In the genomic region with DNA sequence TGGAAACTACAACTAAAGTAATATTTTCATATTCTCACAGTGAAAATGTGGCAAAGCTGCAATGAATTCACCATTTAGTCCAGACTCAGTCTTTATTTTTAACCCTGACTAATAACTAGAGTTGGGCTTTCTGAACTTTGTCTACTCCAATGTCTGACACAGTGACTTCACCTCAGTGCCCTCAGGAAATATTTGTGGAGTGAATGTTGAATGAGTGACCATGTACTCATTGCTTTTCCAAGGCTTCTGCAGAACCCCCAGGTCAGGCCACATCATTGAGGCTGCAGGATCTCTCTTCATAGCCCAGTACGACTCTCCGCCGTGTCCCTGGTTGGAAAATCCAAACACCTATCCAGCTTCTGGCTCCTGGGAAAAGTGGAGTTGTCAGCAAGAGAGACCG, we compare ENCODE assay signal across 19 cellular contexts. TPM values are rescaled to one million over a fixed set of nuclear protein-coding genes. Genes with fewer than 3 reads are reported as not detected.
DNase-seq lines count a peak whose midpoint lies in the region; ATAC-seq, FAIRE-seq and TF ChIP-seq lines count a peak whose summit lies in the region.
"Had no signal": no experiment of that assay in that cellular context is flagged by ENCODE, and none has a peak within 500 bp of the region (broad histone marks: within the 10 kb centered on the region; RNA-seq: fewer than 3 reads in every experiment).

No MANE protein-coding gene starts in this region.

- H3K4me1 ChIP-seq in IMR-90 (ENCODE audit: control insufficient read depth, insufficient read depth, low read length) (peaks cover 12% of the 10 kb centered on the region), mesodermal cell (ENCODE audit: control insufficient read depth, insufficient read depth, low read length, poor library complexity, severe bottlenecking) (peaks cover 18% of the 10 kb centered on the region), HepG2 (ENCODE audit: insufficient read depth, low read length) (peaks cover 9% of the 10 kb centered on the region)
- H3K4me1 ChIP-seq: SJCRH30 had no signal

- H3K4me2 ChIP-seq in IMR-90 (ENCODE audit: low read depth, low read length) = peak overlapping the region; percentile 97
- no peak overlapping the region for H3K4me2 ChIP-seq in HepG2 (ENCODE audit: low read depth, low read length)

- H3K27me3 ChIP-seq in IMR-90 (ENCODE audit: control insufficient read depth, insufficient read depth, low read length) (no peaks in the 10 kb centered on the region), HepG2 (ENCODE audit: control insufficient read depth in 1 of 2, insufficient read depth in 2 of 2, low read length in 2 of 2) (no peaks in the 10 kb centered on the region; a peak in 1 of 5 replicates)
- H3K27me3 ChIP-seq: colonic mucosa, SJCRH30 had no signal

- peak overlapping the region; percentile 35; the same call in 1 of the 2 replicates for H2BK20ac ChIP-seq in IMR-90 (ENCODE audit: low read depth, low read length)

- no peak overlapping the region; the same call in 1 of the 2 replicates for H3K23ac ChIP-seq in IMR-90 (ENCODE audit: low read depth, low read length)

- H2BK120ac ChIP-seq in IMR-90 (ENCODE audit: low read depth, low read length) = peak overlapping the region; percentile 78

- peak overlapping the region; percentile 80; the same call in 1 of the 2 replicates for H3K14ac ChIP-seq in IMR-90 (replicated peaks; ENCODE audit: low read depth, low read length)

- no peaks in the 10 kb centered on the region for H3K79me2 ChIP-seq in HepG2 (ENCODE audit: insufficient read depth, low read length)

- H3K9ac ChIP-seq in IMR-90 (ENCODE audit: low read depth, low read length) (no peak overlapping the region; the same call in 1 of the 2 replicates), HepG2 (ENCODE audit: insufficient read depth, low read depth, low read length) (no peak overlapping the region)

- peaks cover 7% of the 10 kb centered on the region; the same call in 1 of the 2 replicates for H3K9me1 ChIP-seq in IMR-90 (ENCODE audit: insufficient read depth, low read length)

- ATAC-seq in IMR-90 (ENCODE audit: low read depth) (peak; percentile 58), GM21526 (IDR thresholded peaks at IDR 0.05; ENCODE audit: low FRiP score, unreplicated experiment) (no peak), HG03432 (IDR thresholded peaks at IDR 0.05; ENCODE audit: unreplicated experiment) (no peak), HepG2 (no peak)

- H3K27ac ChIP-seq in IMR-90 (ENCODE audit: insufficient read depth, low read length) (peak overlapping the region; percentile 17; the same call in 1 of the 2 replicates), mesodermal cell (ENCODE audit: low read depth, low read length, severe bottlenecking) (no peak overlapping the region), HepG2 (ENCODE audit: extremely low read length, insufficient read depth, low read length) (no peak overlapping the region)
- H3K27ac ChIP-seq: colonic mucosa, esophagus squamous epithelium, SJCRH30 had no signal

- peak overlapping the region; percentile 14 to 97 (median 48) for H3K4me3 Mint-ChIP-seq in brain
- H3K4me3 Mint-ChIP-seq in activated T-cell treated with anti-CD3 and anti-CD28 coated beads, Interleukin-2, amount 50 U/mL, for 24 hours = no peak overlapping the region

- H2BK5ac ChIP-seq in IMR-90 (ENCODE audit: low read depth, low read length, poor library complexity, severe bottlenecking) = peak overlapping the region; percentile 75

- no peak overlapping the region for H3K27ac Mint-ChIP-seq in brain
- H3K27ac Mint-ChIP-seq in activated T-cell treated with anti-CD3 and anti-CD28 coated beads, Interleukin-2, amount 50 U/mL, for 24 hours = no peak overlapping the region

- H3K36me3 ChIP-seq in IMR-90 (ENCODE audit: control insufficient read depth, insufficient read depth, low read length) (peaks cover 11% of the 10 kb centered on the region; the same call in 1 of the 2 replicates), mesodermal cell (ENCODE audit: control insufficient read depth, insufficient read depth, low read length) (peaks cover 49% of the 10 kb centered on the region), HepG2 (replicated peaks in 1 of 2; ENCODE audit: control insufficient read depth in 1 of 2, insufficient read depth in 2 of 2, low read length in 2 of 2) (no peaks in the 10 kb centered on the region)
- H3K36me3 ChIP-seq: colonic mucosa had no signal

- TF ChIP-seq POLR2A in IMR-90 (IDR thresholded peaks at IDR 0.05; ENCODE audit: low read depth, low read length) = peak; percentile 33; the same call in 1 of the 2 replicates
- TF ChIP-seq POLR2A in HepG2 (IDR thresholded peaks at IDR 0.05; ENCODE audit: insufficient read depth in 1 of 2, low read depth in 2 of 2, low read length in 2 of 2) = no peak

- dilution Hi-C loops in IMR-90 (cut with HindIII; ENCODE audit: low sequenced_read_pairs, unreplicated experiment) = no loop called here

- H3K4ac ChIP-seq in IMR-90 (ENCODE audit: low read depth, low read length) = peak overlapping the region; percentile 67

- H3K9me3 ChIP-seq in IMR-90 (ENCODE audit: control insufficient read depth, insufficient read depth, low read length) (no peaks in the 10 kb centered on the region), mesodermal cell (ENCODE audit: control insufficient read depth, low read length) (no peaks in the 10 kb centered on the region), HepG2 (ENCODE audit: low read length) (no peaks in the 10 kb centered on the region)
- H3K9me3 ChIP-seq: colonic mucosa, esophagus squamous epithelium, SJCRH30 had no signal

- DNase-seq in AG20443 (ENCODE audit: low spot score) (peak; percentile 66), IMR-90 (peak; percentile 90), HepG2 (ENCODE audit: low spot score) (no peak)
- no peak for DNase-seq in activated T-cell treated with anti-CD3 and anti-CD28 coated beads, Interleukin-2, amount 50 U/mL, for 24 hours
- DNase-seq: activated CD8-positive, alpha-beta memory T cell treated with anti-CD3 and anti-CD28 coated beads for 24 hours; activated naive CD4-positive, alpha-beta T cell treated with Interleukin-2 at 50 U/mL for 16 hours; colonic mucosa; esophagus squamous epithelium; NCI-H774; posterior cingulate gyrus; SJCRH30; stimulated activated CD4-positive, alpha-beta T cell treated with anti-CD3 and anti-CD28 coated beads, Interleukin-2, amount 100 ng/mL, for 24 hours had no signal

- no peak overlapping the region for H2BK15ac ChIP-seq in IMR-90 (ENCODE audit: low read depth, low read length)

- H3K79me1 ChIP-seq in IMR-90 (ENCODE audit: low read depth in 1 of 2, low read length in 2 of 2) = peaks cover 5 to 28% of the 10 kb centered on the region in 2 experiments; a peak in 2 of 4 replicates

- TF ChIP-seq EP300 in HepG2 (IDR thresholded peaks at IDR 0.05; ENCODE audit: low read depth in 2 of 2, low read length in 2 of 2) = no peak
- no peak for TF ChIP-seq EP300 in HepG2 (CRISPR knock-in tag; IDR thresholded peaks at IDR 0.05; ENCODE audit: borderline replicate concordance)

- H3K4me3 ChIP-seq in IMR-90 (ENCODE audit: insufficient read depth, low read depth, low read length) (no peak overlapping the region), mesodermal cell (ENCODE audit: extremely low read depth, insufficient read depth, low read length, poor library complexity, severe bottlenecking) (peak overlapping the region; percentile 90), HepG2 (replicated peaks in 1 of 3; ENCODE audit: insufficient read depth in 1 of 3, low read depth in 2 of 3, low read length in 3 of 3) (no peak overlapping the region)
- H3K4me3 ChIP-seq: SJCRH30 had no signal

- TF ChIP-seq CTCF in IMR-90 (conservative IDR thresholded peaks at IDR 0.05; ENCODE audit: low read depth, low read length) = no peak
- TF ChIP-seq CTCF in brain (conservative IDR thresholded peaks at IDR 0.05) = no peak
- TF ChIP-seq CTCF in HepG2 (CRISPR knock-in tag; IDR thresholded peaks at IDR 0.05) = no peak

- in situ Hi-C loops in IMR-90 (cut with MboI; ENCODE audit: low sequenced_read_pairs) (no loop called here), HepG2 (cut with HindIII; ENCODE audit: extremely low pct_ligation_motif_present, low pct_unique_long_range_greater_than_20kb) (no loop called here)

- peaks cover 11% of the 10 kb centered on the region for H3K27me3 Mint-ChIP-seq in brain
- H3K27me3 Mint-ChIP-seq in activated T-cell treated with anti-CD3 and anti-CD28 coated beads, Interleukin-2, amount 50 U/mL, for 24 hours = no peaks in the 10 kb centered on the region
- H3K27me3 Mint-ChIP-seq: IgD-negative memory B cell; stimulated activated memory B cell treated with anti-CD40 and anti-IgM and Interleukin-4, amounts not matched to agents 10 μg/mL and 1 μg/mL and 100 μg/mL, for 72 hours had no signal

- CTCF ChIA-PET in IMR-90 (lab: Yijun Ruan, JAX) = interaction anchor here (0.6 kb wide), 1 partner anchor 49 kb away, joined by 4 read pairs; no protein-coding TSS in a partner anchor
- CTCF ChIA-PET in HepG2 (lab: Yijun Ruan, JAX; ENCODE audit: low intra/inter-chr PET ratio, low total read pairs) = no interaction called here

- H4K5ac ChIP-seq in IMR-90 (ENCODE audit: low read depth, low read length) = no peak overlapping the region

- no peak for FAIRE-seq in HepG2 (lab: Jason Lieb, UNC)

- intact Hi-C loops in IMR-90 (cut with micrococcal nuclease) = no loop called here
- intact Hi-C loops in HepG2 (cut with micrococcal nuclease; ENCODE audit: unreplicated experiment) = no loop called here

- no peak for TF ChIP-seq RAD21 in IMR-90 (IDR thresholded peaks at IDR 0.05; ENCODE audit: low read length)
- no peak for TF ChIP-seq RAD21 in HepG2 (CRISPR knock-in tag; IDR thresholded peaks at IDR 0.05)

- no peak overlapping the region for H4K91ac ChIP-seq in IMR-90 (ENCODE audit: insufficient read depth, low read depth, low read length)

- H2AK5ac ChIP-seq in IMR-90 (ENCODE audit: low read depth, low read length) = peak overlapping the region; percentile 38; the same call in 1 of the 2 replicates

- peaks cover 45% of the 10 kb centered on the region for H3K4me1 Mint-ChIP-seq in brain
- H3K4me1 Mint-ChIP-seq in activated T-cell treated with anti-CD3 and anti-CD28 coated beads, Interleukin-2, amount 50 U/mL, for 24 hours (ENCODE audit: low read depth) = peaks cover 52% of the 10 kb centered on the region

- H2AFZ ChIP-seq in IMR-90 (replicated peaks; ENCODE audit: low read length, poor library complexity) (no peak overlapping the region), HepG2 (ENCODE audit: low read length) (no peak overlapping the region)

- H2AK9ac ChIP-seq in IMR-90 (replicated peaks; ENCODE audit: low read depth, low read length, poor library complexity) = peak overlapping the region; percentile 56

- H3K18ac ChIP-seq in IMR-90 (ENCODE audit: low read depth, low read length) = no peak overlapping the region

- 60% methylated on average over 1 of the region's 4 CpGs; no CpG with 5 or more reads in 1 of the 2 experiments for WGBS in IMR-90 (ENCODE audit: extremely low coverage in 2 of 2, insufficient read length in 1 of 2), 2 experiments
- 100% methylated on average over 3 of the region's 4 CpGs for WGBS in mesodermal cell (ENCODE audit: insufficient coverage in 2 of 2), 2 experiments
- WGBS in HepG2 (ENCODE audit: low lambda C conversion rate) = 71% methylated on average over 4 of the region's 4 CpGs

- H4K8ac ChIP-seq in IMR-90 (ENCODE audit: low read depth in 2 of 2, low read length in 2 of 2) = peak overlapping the region in 1 of 2 experiments; percentile 65; a peak in 2 of 4 replicates

- H3K36me3 Mint-ChIP-seq in brain = peaks cover 33% of the 10 kb centered on the region
- peaks cover 63% of the 10 kb centered on the region for H3K36me3 Mint-ChIP-seq in activated T-cell treated with anti-CD3 and anti-CD28 coated beads, Interleukin-2, amount 50 U/mL, for 24 hours (ENCODE audit: low read depth)

- H4K20me1 ChIP-seq in IMR-90 (ENCODE audit: insufficient read depth, low read length) (peaks cover 7% of the 10 kb centered on the region), HepG2 (ENCODE audit: insufficient read depth, low read length) (no peaks in the 10 kb centered on the region)

- H3K9me3 Mint-ChIP-seq in brain = no peaks in the 10 kb centered on the region
- peaks cover 6% of the 10 kb centered on the region for H3K9me3 Mint-ChIP-seq in activated T-cell treated with anti-CD3 and anti-CD28 coated beads, Interleukin-2, amount 50 U/mL, for 24 hours
- H3K9me3 Mint-ChIP-seq: IgD-negative memory B cell; stimulated activated memory B cell treated with anti-CD40 and anti-IgM and Interleukin-4, amounts not matched to agents 10 μg/mL and 1 μg/mL and 100 μg/mL, for 72 hours had no signal

- POLR2A ChIA-PET in IMR-90 (lab: Charles Lee; ENCODE audit: unreplicated experiment) (no interaction called here), HepG2 (lab: Yijun Ruan, JAX) (no interaction called here)

- no peak overlapping the region for H3K56ac ChIP-seq in IMR-90 (ENCODE audit: extremely low read depth, insufficient read depth, low read length)

- BruUV-seq in IMR-90 (replicated peaks; lab: Mats Ljungman, UMichigan) (no TSS peak), HepG2 (replicated peaks; lab: Mats Ljungman, UMichigan) (no TSS peak)

RNA-seq across cellular contexts. Expression of a gene that starts 1.8 kb away (rescaled TPM):
- total RNA-seq in IMR-90 (2012; rRNA removed) (6.4 and 8.4 TPM in 2 replicates), HepG2 (2016; rRNA removed; fragmentation: Illumina TruSeq; extraction: Trizol) (1.5 and 2.3 TPM in 2 replicates)
- polyA plus RNA-seq in IMR-90 (2012; rRNA removed) (3.3 and 3.6 TPM in 2 replicates), brain (ENCODE audit: insufficient read depth, low read depth, low replicate concordance) (4.9 TPM), HepG2 (2011; rRNA removed) (1.1 and 1.2 TPM in 2 replicates)
- 0.65 and 0.84 TPM in 2 replicates for polyA plus RNA-seq in IMR-90 (2012; cell fraction: cytosol; rRNA removed)
- polyA plus RNA-seq in IMR-90 (2012; cell fraction: nucleus; rRNA removed; ENCODE audit: low replicate concordance) = 4.6 and 15.9 TPM in 2 replicates
- 11.2 TPM for polyA plus RNA-seq in mesodermal cell (2013, experiment 1 of 2)
- polyA plus RNA-seq in mesodermal cell (2013, experiment 2 of 2) = 9.0 TPM
- 0.09 and 0.10 TPM in 2 replicates for total RNA-seq in HepG2 (2016; cell fraction: cytosol; rRNA removed; fragmentation: Illumina TruSeq; extraction: Trizol; ENCODE audit: low read depth)
- 2.7 and 2.8 TPM in 2 replicates for total RNA-seq in HepG2 (2016; cell fraction: insoluble cytoplasmic fraction; rRNA removed; fragmentation: Illumina TruSeq; extraction: Trizol)
- total RNA-seq in HepG2 (2016; cell fraction: membrane; rRNA removed; fragmentation: Illumina TruSeq; extraction: Trizol) = 0.65 and 1.1 TPM in 2 replicates
- 1.6 and 2.5 TPM in 2 replicates for total RNA-seq in HepG2 (2016; cell fraction: nucleus; rRNA removed; fragmentation: Illumina TruSeq; extraction: Trizol)
- 0.55 and 0.62 TPM in 2 replicates for polyA plus RNA-seq in HepG2 (2011; cell fraction: cytosol; rRNA removed)
- 2.2 and 2.5 TPM in 2 replicates for polyA plus RNA-seq in HepG2 (2011; cell fraction: nucleus; rRNA removed)
- 1.5 and 1.9 TPM in 2 replicates for polyA plus RNA-seq in HepG2 (2012)
- polyA plus RNA-seq in HepG2 (2016; cell fraction: cytosol; fragmentation: Illumina TruSeq; extraction: Trizol; ENCODE audit: low read depth) = 0.11 and 0.20 TPM in 2 replicates
- 2.0 and 2.6 TPM in 2 replicates for polyA plus RNA-seq in HepG2 (2016; cell fraction: insoluble cytoplasmic fraction; fragmentation: Illumina TruSeq; extraction: Trizol; ENCODE audit: low read depth)
- 0.32 and 0.44 TPM in 2 replicates for polyA plus RNA-seq in HepG2 (2016; cell fraction: membrane; fragmentation: Illumina TruSeq; extraction: Trizol; ENCODE audit: low read depth)
- 2.6 and 6.4 TPM in 2 replicates for polyA plus RNA-seq in HepG2 (2016; cell fraction: nucleus; fragmentation: Illumina TruSeq; extraction: Trizol; ENCODE audit: insufficient read depth, low read depth)
- polyA minus RNA-seq in HepG2 (2011; rRNA and poly(A)+ RNA removed; ENCODE audit: low replicate concordance) = 2.2 and 5.2 TPM in 2 replicates
- 1.1 and 1.6 TPM in 2 replicates for polyA minus RNA-seq in HepG2 (2011; cell fraction: cytosol; rRNA and poly(A)+ RNA removed)
- polyA minus RNA-seq in HepG2 (2011; cell fraction: nucleus; rRNA and poly(A)+ RNA removed) = 4.4 and 4.5 TPM in 2 replicates

RNA-seq across cellular contexts. Expression of a gene that starts 41.4 kb away (rescaled TPM):
- total RNA-seq in IMR-90 (2012; rRNA removed) = not detected in 2 replicates
- polyA plus RNA-seq in IMR-90 (2012; rRNA removed) = not detected in 2 replicates
- polyA plus RNA-seq in IMR-90 (2012; cell fraction: cytosol; rRNA removed) = not detected in 2 replicates
- polyA plus RNA-seq in IMR-90 (2012; cell fraction: nucleus; rRNA removed; ENCODE audit: low replicate concordance) = not detected in 2 replicates
- not detected for polyA plus RNA-seq in brain (ENCODE audit: insufficient read depth, low read depth, low replicate concordance)
- polyA plus RNA-seq in mesodermal cell (2013, experiment 1 of 2) = 0.22 TPM
- not detected for polyA plus RNA-seq in mesodermal cell (2013, experiment 2 of 2)
- not detected in 2 replicates for total RNA-seq in HepG2 (2016; rRNA removed; fragmentation: Illumina TruSeq; extraction: Trizol)
- not detected in 2 replicates for total RNA-seq in HepG2 (2016; cell fraction: cytosol; rRNA removed; fragmentation: Illumina TruSeq; extraction: Trizol; ENCODE audit: low read depth)
- not detected in 2 replicates for total RNA-seq in HepG2 (2016; cell fraction: insoluble cytoplasmic fraction; rRNA removed; fragmentation: Illumina TruSeq; extraction: Trizol)
- total RNA-seq in HepG2 (2016; cell fraction: membrane; rRNA removed; fragmentation: Illumina TruSeq; extraction: Trizol) = not detected in 2 replicates
- not detected in 2 replicates for total RNA-seq in HepG2 (2016; cell fraction: nucleus; rRNA removed; fragmentation: Illumina TruSeq; extraction: Trizol)
- not detected in 2 replicates for polyA plus RNA-seq in HepG2 (2011; rRNA removed)
- not detected in 2 replicates for polyA plus RNA-seq in HepG2 (2011; cell fraction: cytosol; rRNA removed)
- polyA plus RNA-seq in HepG2 (2011; cell fraction: nucleus; rRNA removed) = not detected in 2 replicates
- polyA plus RNA-seq in HepG2 (2012) = not detected in 2 replicates
- not detected in 2 replicates for polyA plus RNA-seq in HepG2 (2016; cell fraction: cytosol; fragmentation: Illumina TruSeq; extraction: Trizol; ENCODE audit: low read depth)
- polyA plus RNA-seq in HepG2 (2016; cell fraction: insoluble cytoplasmic fraction; fragmentation: Illumina TruSeq; extraction: Trizol; ENCODE audit: low read depth) = not detected in 2 replicates
- polyA plus RNA-seq in HepG2 (2016; cell fraction: membrane; fragmentation: Illumina TruSeq; extraction: Trizol; ENCODE audit: low read depth) = not detected in 2 replicates
- polyA plus RNA-seq in HepG2 (2016; cell fraction: nucleus; fragmentation: Illumina TruSeq; extraction: Trizol; ENCODE audit: insufficient read depth, low read depth) = not detected in 2 replicates
- polyA minus RNA-seq in HepG2 (2011; rRNA and poly(A)+ RNA removed; ENCODE audit: low replicate concordance) = not detected in 2 replicates
- polyA minus RNA-seq in HepG2 (2011; cell fraction: cytosol; rRNA and poly(A)+ RNA removed) = not detected in 2 replicates
- not detected in 2 replicates for polyA minus RNA-seq in HepG2 (2011; cell fraction: nucleus; rRNA and poly(A)+ RNA removed)
- total RNA-seq: SJCRH30 had no signal
- polyA plus RNA-seq: CD14-positive monocyte had no signal

RNA-seq across cellular contexts. Expression of a gene that starts 57.3 kb away (rescaled TPM):
- total RNA-seq in IMR-90 (2012; rRNA removed) = not detected in 2 replicates
- not detected in 2 replicates for polyA plus RNA-seq in IMR-90 (2012; rRNA removed)
- not detected in 2 replicates for polyA plus RNA-seq in IMR-90 (2012; cell fraction: cytosol; rRNA removed)
- polyA plus RNA-seq in IMR-90 (2012; cell fraction: nucleus; rRNA removed; ENCODE audit: low replicate concordance) = not detected in 2 replicates
- 0.44 TPM for polyA plus RNA-seq in brain (ENCODE audit: insufficient read depth, low read depth, low replicate concordance)
- not detected for polyA plus RNA-seq in mesodermal cell (2013, experiment 1 of 2)
- polyA plus RNA-seq in mesodermal cell (2013, experiment 2 of 2) = not detected
- total RNA-seq in HepG2 (2016; rRNA removed; fragmentation: Illumina TruSeq; extraction: Trizol) = not detected in 2 replicates
- not detected in 2 replicates for total RNA-seq in HepG2 (2016; cell fraction: cytosol; rRNA removed; fragmentation: Illumina TruSeq; extraction: Trizol; ENCODE audit: low read depth)
- not detected in 2 replicates for total RNA-seq in HepG2 (2016; cell fraction: insoluble cytoplasmic fraction; rRNA removed; fragmentation: Illumina TruSeq; extraction: Trizol)
- not detected in 2 replicates for total RNA-seq in HepG2 (2016; cell fraction: membrane; rRNA removed; fragmentation: Illumina TruSeq; extraction: Trizol)
- not detected in 2 replicates for total RNA-seq in HepG2 (2016; cell fraction: nucleus; rRNA removed; fragmentation: Illumina TruSeq; extraction: Trizol)
- polyA plus RNA-seq in HepG2 (2011; rRNA removed) = not detected in 2 replicates
- not detected in 2 replicates for polyA plus RNA-seq in HepG2 (2011; cell fraction: cytosol; rRNA removed)
- polyA plus RNA-seq in HepG2 (2011; cell fraction: nucleus; rRNA removed) = not detected in 2 replicates
- not detected in 2 replicates for polyA plus RNA-seq in HepG2 (2012)
- not detected in 2 replicates for polyA plus RNA-seq in HepG2 (2016; cell fraction: cytosol; fragmentation: Illumina TruSeq; extraction: Trizol; ENCODE audit: low read depth)
- not detected in 2 replicates for polyA plus RNA-seq in HepG2 (2016; cell fraction: insoluble cytoplasmic fraction; fragmentation: Illumina TruSeq; extraction: Trizol; ENCODE audit: low read depth)
- polyA plus RNA-seq in HepG2 (2016; cell fraction: membrane; fragmentation: Illumina TruSeq; extraction: Trizol; ENCODE audit: low read depth) = not detected in 2 replicates
- not detected in 2 replicates for polyA plus RNA-seq in HepG2 (2016; cell fraction: nucleus; fragmentation: Illumina TruSeq; extraction: Trizol; ENCODE audit: insufficient read depth, low read depth)
- not detected in 2 replicates for polyA minus RNA-seq in HepG2 (2011; rRNA and poly(A)+ RNA removed; ENCODE audit: low replicate concordance)
- not detected in 2 replicates for polyA minus RNA-seq in HepG2 (2011; cell fraction: cytosol; rRNA and poly(A)+ RNA removed)
- polyA minus RNA-seq in HepG2 (2011; cell fraction: nucleus; rRNA and poly(A)+ RNA removed) = not detected in 2 replicates
- total RNA-seq: colonic mucosa, SJCRH30 had no signal
- polyA plus RNA-seq: IgD-negative memory B cell had no signal

Comparison
In these comparisons a context has a peak if more than half of its experiments do, and no peak if none do; other contexts are left out.
1. DNase-seq: peak in AG20443 (single experiment) and IMR-90 (single experiment); none in activated T-cell treated with anti-CD3 and anti-CD28 coated beads, Interleukin-2, amount 50 U/mL, for 24 hours (single experiment) and HepG2 (single experiment).